ENCODE assay signal across 15 cellular contexts in genomic region chr5:53019320-53019719, GRCh38. TPM values are rescaled to one million over a fixed set of nuclear protein-coding genes. Genes with fewer than 3 reads are reported as not detected.
DNase-seq lines count a peak whose midpoint lies in the region; ATAC-seq, FAIRE-seq and TF ChIP-seq lines count a peak whose summit lies in the region.
"Had no signal": no experiment of that assay in that cellular context is flagged by ENCODE, and none has a peak within 500 bp of the region (broad histone marks: within the 10 kb centered on the region; RNA-seq: fewer than 3 reads in every experiment).

No MANE protein-coding gene starts in this region.

- no peak overlapping the region for H3K4me3 Mint-ChIP-seq in Calu3 (ENCODE audit: low read depth, unreplicated experiment)
- H3K4me3 Mint-ChIP-seq in CD4-positive, alpha-beta T cell, result no peak overlapping the region

- no peaks in the 10 kb centered on the region for H3K27me3 ChIP-seq in PC-9 (ENCODE audit: insufficient read depth, low read depth)
- H3K27me3 ChIP-seq in bronchial epithelial cell (ENCODE audit: control insufficient read depth, insufficient read depth, low read length), result no peaks in the 10 kb centered on the region
- H3K27me3 ChIP-seq in CD4-positive, alpha-beta T cell (ENCODE audit: control insufficient read depth, insufficient read depth, low read length), result no peaks in the 10 kb centered on the region

- DNase-seq in Calu3, result peak; percentile 51
- DNase-seq in PC-9, result peak; percentile 51 to 77
- DNase-seq in bronchial epithelial cell (ENCODE audit: low read depth), result peak; percentile 87
- DNase-seq in NCI-H187 (lab: John Stamatoyannopoulos, UW), result no peak
- no peak for DNase-seq in stimulated activated CD4-positive, alpha-beta T cell treated with anti-CD3 and anti-CD28 coated beads, Interleukin-4, amount 100 ng/mL, for 4 hours
- DNase-seq in CD4-positive, alpha-beta T cell, result no peak
- DNase-seq: activated CD4-positive, CD25-positive, alpha-beta regulatory T cell treated with anti-CD3 and anti-CD28 coated beads, Interleukin-2, amount 50 U/mL, for 72 hours; activated T-cell treated with anti-CD3 and anti-CD28 coated beads, Interleukin-2, amount 50 U/mL, for 48 hours; COR-L47; occipital lobe; stimulated activated CD4-positive, alpha-beta T cell treated with anti-CD3 and anti-CD28 coated beads, Interleukin-15, amount 100 ng/mL, for 24 hours had no signal

- intact Hi-C loops in Calu3 (cut with micrococcal nuclease; ENCODE audit: unreplicated experiment) (no loop called here), PC-9 (cut with micrococcal nuclease; ENCODE audit: unreplicated experiment) (loop anchor here (1.0 kb wide), 1 partner anchor 19 kb away; no protein-coding TSS in a partner anchor)
- intact Hi-C loops in CD4-positive, alpha-beta T cell (cut with DNase I, micrococcal nuclease), result no loop called here

- CTCF ChIA-PET in Calu3 (lab: Charles Lee), result no interaction called here
- CTCF ChIA-PET in PC-9 (lab: Charles Lee), result no interaction called here
- CTCF ChIA-PET in CD4-positive, alpha-beta T cell (lab: Charles Lee), result no interaction called here

- H3K4me2 ChIP-seq in PC-9, result no peak overlapping the region

- H3F3A ChIP-seq in PC-9 (ENCODE audit: insufficient read depth, low read depth), result peaks cover 45% of the 10 kb centered on the region

- H3K9me3 ChIP-seq in PC-9 (ENCODE audit: insufficient read depth, low read depth), result peaks cover 9% of the 10 kb centered on the region
- no peaks in the 10 kb centered on the region for H3K9me3 ChIP-seq in mesodermal cell (ENCODE audit: control insufficient read depth, low read length)
- H3K9me3 ChIP-seq in CD4-positive, alpha-beta T cell (ENCODE audit: control insufficient read depth, low read length), result no peaks in the 10 kb centered on the region

- BruUV-seq in Calu3 (replicated peaks; lab: Mats Ljungman, UMichigan) (no TSS peak), PC-9 (replicated peaks; lab: Mats Ljungman, UMichigan) (no TSS peak)

- no peak overlapping the region for H2AFZ ChIP-seq in PC-9

- no peaks in the 10 kb centered on the region for H3K9me3 Mint-ChIP-seq in Calu3 (ENCODE audit: low read depth, unreplicated experiment)
- no peaks in the 10 kb centered on the region for H3K9me3 Mint-ChIP-seq in CD4-positive, alpha-beta T cell

- 75 to 80% methylated on average over 4 of the region's 4 CpGs for WGBS in mesodermal cell (ENCODE audit: insufficient coverage in 2 of 2), 2 experiments

- H4K20me1 ChIP-seq in PC-9 (ENCODE audit: insufficient read depth), result no peaks in the 10 kb centered on the region; the same call in 1 of the 2 replicates

- H3K4me1 Mint-ChIP-seq in Calu3 (ENCODE audit: low read depth, unreplicated experiment), result peaks cover 42% of the 10 kb centered on the region
- no peaks in the 10 kb centered on the region for H3K4me1 Mint-ChIP-seq in CD4-positive, alpha-beta T cell (ENCODE audit: low read depth)

- H3K79me2 ChIP-seq in PC-9 (ENCODE audit: low read depth), result peaks cover 81% of the 10 kb centered on the region

- no peak overlapping the region for H3K27ac Mint-ChIP-seq in Calu3 (ENCODE audit: unreplicated experiment)
- H3K27ac Mint-ChIP-seq in CD4-positive, alpha-beta T cell, result no peak overlapping the region

- H3K36me3 Mint-ChIP-seq in Calu3 (ENCODE audit: insufficient read depth, unreplicated experiment), result peaks cover 20% of the 10 kb centered on the region
- H3K36me3 Mint-ChIP-seq in CD4-positive, alpha-beta T cell (ENCODE audit: low read depth), result no peaks in the 10 kb centered on the region

- no peak overlapping the region for H3K4me3 ChIP-seq in PC-9
- H3K4me3 ChIP-seq in bronchial epithelial cell (ENCODE audit: low read depth, low read length), result no peak overlapping the region
- H3K4me3 ChIP-seq in mesodermal cell (ENCODE audit: extremely low read depth, insufficient read depth, low read length, poor library complexity, severe bottlenecking), result no peak overlapping the region

- H3K36me3 ChIP-seq in PC-9 (ENCODE audit: low read depth), result peaks cover 27% of the 10 kb centered on the region
- H3K36me3 ChIP-seq in bronchial epithelial cell (ENCODE audit: control insufficient read depth, insufficient read depth, low read length), result no peaks in the 10 kb centered on the region
- peaks cover 9% of the 10 kb centered on the region for H3K36me3 ChIP-seq in mesodermal cell (ENCODE audit: control insufficient read depth, insufficient read depth, low read length)

- ATAC-seq in GM18520 (IDR thresholded peaks at IDR 0.05; ENCODE audit: unreplicated experiment), result no peak
- ATAC-seq in CD4-positive, alpha-beta T cell (ENCODE audit: poor library complexity), result no peak
- ATAC-seq: Right ventricle myocardium inferior had no signal

- no peaks in the 10 kb centered on the region for H3K9me2 ChIP-seq in PC-9 (ENCODE audit: insufficient read depth)

- H3K4me1 ChIP-seq in PC-9 (replicated peaks; ENCODE audit: insufficient read depth), result peaks cover 59% of the 10 kb centered on the region
- peaks cover 21% of the 10 kb centered on the region for H3K4me1 ChIP-seq in mesodermal cell (ENCODE audit: control insufficient read depth, insufficient read depth, low read length, poor library complexity, severe bottlenecking)

- no peak for TF ChIP-seq CTCF in Calu3 (IDR thresholded peaks at IDR 0.05; ENCODE audit: unreplicated experiment)
- no peak for TF ChIP-seq CTCF in PC-9 (conservative IDR thresholded peaks at IDR 0.05)
- TF ChIP-seq CTCF in bronchial epithelial cell (IDR thresholded peaks at IDR 0.05; ENCODE audit: insufficient read depth, low read length, severe bottlenecking), result no peak
- no peak for TF ChIP-seq CTCF in CD4-positive, alpha-beta T cell (IDR thresholded peaks at IDR 0.05)

- H3K27ac ChIP-seq in PC-9 (peak overlapping the region; percentile 22), mesodermal cell (ENCODE audit: low read depth, low read length, severe bottlenecking) (peak overlapping the region; percentile 63)
- H3K27ac ChIP-seq in CD4-positive, alpha-beta T cell (ENCODE audit: low read depth, low read length), result no peak overlapping the region

- POLR2A ChIA-PET in PC-9 (lab: Charles Lee; ENCODE audit: unreplicated experiment), result no interaction called here
- POLR2A ChIA-PET in CD4-positive, alpha-beta T cell (lab: Charles Lee), result no interaction called here

- H3K27me3 Mint-ChIP-seq in Calu3 (ENCODE audit: unreplicated experiment), result no peaks in the 10 kb centered on the region
- peaks cover 7% of the 10 kb centered on the region for H3K27me3 Mint-ChIP-seq in CD4-positive, alpha-beta T cell

- FAIRE-seq in bronchial epithelial cell (lab: Jason Lieb, UNC), result no peak
- FAIRE-seq: GM19239 had no signal

RNA-seq across cellular contexts. Expression of gene ITGA2, which starts 30.2 kb away (rescaled TPM):
- total RNA-seq in Calu3 (2022) (91.9 and 101 TPM in 2 replicates), PC-9 (2021) (24.7 and 35.8 TPM in 2 replicates), bronchial epithelial cell (16.1 and 35.0 TPM in 2 replicates)
- polyA plus RNA-seq in mesodermal cell (2013, experiment 1 of 2), result 21.7 TPM
- 22.0 TPM for polyA plus RNA-seq in mesodermal cell (2013, experiment 2 of 2)
- under 1 TPM; 0.03 to 0.11 TPM for total RNA-seq in CD4-positive, alpha-beta T cell

Comparison
In these comparisons a context has a peak if more than half of its experiments do, and no peak if none do; other contexts are left out.
1. DNase-seq: peak in Calu3 (single experiment), PC-9 (2 of 2) and bronchial epithelial cell (single experiment); none in NCI-H187 (0 of 2), stimulated activated CD4-positive, alpha-beta T cell treated with anti-CD3 and anti-CD28 coated beads, Interleukin-4, amount 100 ng/mL, for 4 hours (0 of 2) and CD4-positive, alpha-beta T cell (0 of 10).
2. RNA of gene ITGA2, which starts 30.2 kb away (total RNA-seq): 91.9 to 101 TPM in Calu3, 24.7 to 35.8 TPM in PC-9 and 16.1 to 35.0 TPM in bronchial epithelial cell; 0.03 to 0.11 TPM in CD4-positive, alpha-beta T cell; every median in the first group is over 10 times any median in the second.